8 cellular contexts compared by ENCODE assay signal in genomic region chr10:124388823-124389612, GRCh38. TPM values are rescaled to one million over a fixed set of nuclear protein-coding genes. Genes with fewer than 3 reads are reported as not detected.
DNase-seq lines count a peak whose midpoint lies in the region; ATAC-seq, FAIRE-seq and TF ChIP-seq lines count a peak whose summit lies in the region.

No MANE protein-coding gene starts in this region.

- peak overlapping the region in 15 of 21 experiments; percentile 14 to 80 (median 55) for H3K27ac ChIP-seq in skin epidermis

- POLR2A ChIA-PET in activated B cell treated with CpG ODN at 0.5 μM for 24 hours (lab: Charles Lee), result interaction anchor here (1.2 to 1.8 kb wide), 3 partner anchors 353 to 394 kb away, joined by 6 to 14 read pairs (median 6); no protein-coding TSS in a partner anchor

- H3K36me3 Mint-ChIP-seq in activated B cell treated with CpG ODN at 0.5 μM for 24 hours (ENCODE audit: low read depth), result no peaks in the 10 kb centered on the region

- peak; percentile 84 for ATAC-seq in HG02884 (IDR thresholded peaks at IDR 0.05; ENCODE audit: unreplicated experiment)
- peak; percentile 99 for ATAC-seq in activated B cell treated with CpG ODN at 0.5 μM for 24 hours (ENCODE audit: low read depth)

- no peaks in the 10 kb centered on the region for H3K36me3 ChIP-seq in bronchial epithelial cell (ENCODE audit: control insufficient read depth, insufficient read depth, low read length)

- intact Hi-C loops in activated B cell treated with CpG ODN at 0.5 μM for 24 hours (cut with micrococcal nuclease), result loop anchor here (1.0 to 2.0 kb wide), 11 partner anchors 14 to 807 kb away; partner anchors contain the start of gene FAM53B

- DNase-seq in NCI-H524 (lab: John Stamatoyannopoulos, UW) (peak; percentile 30 to 50), NCI-H524 treated with DMSO at 0.1 percent for 48 hours (lab: John Stamatoyannopoulos, UW) (no peak), NCI-H2081 treated with DMSO at 0.1 percent for 48 hours (lab: John Stamatoyannopoulos, UW) (peak; percentile 0), activated B cell treated with CpG ODN at 0.5 μM for 24 hours (peak; percentile 97), bronchial epithelial cell (ENCODE audit: low read depth) (peak; percentile 48), iPS-NIHi7 (ENCODE audit: extremely low spot score) (peak; percentile 99)

- H3K4me3 ChIP-seq in bronchial epithelial cell (ENCODE audit: low read depth, low read length), result peak overlapping the region; percentile 36
- peak overlapping the region; percentile 21 to 46 (median 36) for H3K4me3 ChIP-seq in skin epidermis

- CTCF ChIA-PET in activated B cell treated with CpG ODN at 0.5 μM for 24 hours (lab: Charles Lee), result interaction anchor here (0.6 to 10.1 kb wide), 52 partner anchors 9 to 810 kb away, joined by 3 to 287 read pairs (median 4); partner anchors contain the start of gene CHST15

- no peaks in the 10 kb centered on the region for H3K27me3 ChIP-seq in bronchial epithelial cell (ENCODE audit: control insufficient read depth, insufficient read depth, low read length)

- no peak overlapping the region for H3K27ac Mint-ChIP-seq in activated B cell treated with CpG ODN at 0.5 μM for 24 hours

- H3K4me1 Mint-ChIP-seq in activated B cell treated with CpG ODN at 0.5 μM for 24 hours, result peaks cover 3% of the 10 kb centered on the region

- peaks cover 7% of the 10 kb centered on the region for H3K27me3 Mint-ChIP-seq in activated B cell treated with CpG ODN at 0.5 μM for 24 hours

- TF ChIP-seq CTCF in activated B cell treated with CpG ODN at 0.5 μM for 24 hours (IDR thresholded peaks at IDR 0.05), result peak; percentile 86
- peak; percentile 93 for TF ChIP-seq CTCF in bronchial epithelial cell (IDR thresholded peaks at IDR 0.05; ENCODE audit: insufficient read depth, low read length, severe bottlenecking)

- no peaks in the 10 kb centered on the region for H3K9me3 Mint-ChIP-seq in activated B cell treated with CpG ODN at 0.5 μM for 24 hours

- no peak for FAIRE-seq in bronchial epithelial cell (lab: Jason Lieb, UNC)

- H3K4me3 Mint-ChIP-seq in activated B cell treated with CpG ODN at 0.5 μM for 24 hours, result peak overlapping the region; percentile 58

RNA-seq across cellular contexts. Expression of gene OAT, which starts 29.7 kb away (rescaled TPM):
- total RNA-seq in activated B cell treated with CpG ODN at 0.5 μM for 24 hours (19.6 and 20.1 TPM in 2 replicates), bronchial epithelial cell (117 and 130 TPM in 2 replicates)
